In genomic region chr4:75180217-75180616, GRCh38 we compare ENCODE assay signal across 21 cellular contexts.
DNase-seq lines count a peak whose midpoint lies in the region; ATAC-seq, FAIRE-seq and TF ChIP-seq lines count a peak whose summit lies in the region.
"Had no signal": no experiment of that assay in that cellular context is flagged by ENCODE, and none has a peak within 500 bp of the region (broad histone marks: within the 10 kb centered on the region; RNA-seq: fewer than 3 reads in every experiment).

No MANE protein-coding gene starts in this region.

- no peaks in the 10 kb centered on the region for H3K4me1 ChIP-seq in GM23248 (ENCODE audit: insufficient read depth)
- peaks cover 28% of the 10 kb centered on the region for H3K4me1 ChIP-seq in PC-9 (replicated peaks; ENCODE audit: insufficient read depth)
- H3K4me1 ChIP-seq in mucosa of descending colon (ENCODE audit: low read depth) = no peaks in the 10 kb centered on the region
- H3K4me1 ChIP-seq: left ventricle myocardium inferior had no signal

- intact Hi-C loops in PC-9 (cut with micrococcal nuclease; ENCODE audit: unreplicated experiment) (loop anchor here (10.0 kb wide), 1 partner anchor 245 kb away; the partner anchor contains the start of gene PARM1), mucosa of descending colon (cut with DNase I, micrococcal nuclease) (no loop called here)

- H3K4me2 ChIP-seq in GM23248 (ENCODE audit: unreplicated experiment) (no peak overlapping the region), PC-9 (peak overlapping the region; percentile 72)

- H3K4me1 Mint-ChIP-seq in activated CD8-positive, alpha-beta T cell treated with anti-CD3 and anti-CD28 coated beads, Interleukin-2, amount 10 ng/mL, durations not matched to agents 7 days and 5 days (ENCODE audit: low read depth) = no peaks in the 10 kb centered on the region

- H3F3A ChIP-seq in GM23248 (ENCODE audit: insufficient read depth) (no peaks in the 10 kb centered on the region), PC-9 (ENCODE audit: insufficient read depth, low read depth) (peaks cover 16% of the 10 kb centered on the region; the same call in 1 of the 2 replicates)

- no peak overlapping the region for H3K9ac ChIP-seq in GM23248

- H3K4me3 ChIP-seq in GM23248 = no peak overlapping the region
- peak overlapping the region; percentile 49 for H3K4me3 ChIP-seq in PC-9
- H3K4me3 ChIP-seq in mucosa of descending colon = no peak overlapping the region
- H3K4me3 ChIP-seq: GM12878, left ventricle myocardium inferior had no signal

- no peak overlapping the region for H3K27ac Mint-ChIP-seq in activated CD8-positive, alpha-beta T cell treated with anti-CD3 and anti-CD28 coated beads, Interleukin-2, amount 10 ng/mL, durations not matched to agents 7 days and 5 days
- H3K27ac Mint-ChIP-seq: CD4-positive, alpha-beta T cell had no signal

- FAIRE-seq in A204.1 (lab: Jason Lieb, UNC) = peak; percentile 86
- FAIRE-seq: GM12878, urothelium cell line had no signal

- BruUV-seq in PC-9 (replicated peaks; lab: Mats Ljungman, UMichigan) = no TSS peak

- no peak overlapping the region for H3K27ac ChIP-seq in GM23248
- peak overlapping the region; percentile 93 for H3K27ac ChIP-seq in PC-9
- H3K27ac ChIP-seq: brain microvascular endothelial cell, left ventricle myocardium inferior, neutrophil, WERI-Rb-1 had no signal

- no peaks in the 10 kb centered on the region for H3K36me3 Mint-ChIP-seq in activated CD8-positive, alpha-beta T cell treated with anti-CD3 and anti-CD28 coated beads, Interleukin-2, amount 10 ng/mL, durations not matched to agents 7 days and 5 days (ENCODE audit: low read depth)

- no peaks in the 10 kb centered on the region for H3K9me2 ChIP-seq in GM23248 (ENCODE audit: insufficient read depth)
- H3K9me2 ChIP-seq in PC-9 (ENCODE audit: insufficient read depth) = no peaks in the 10 kb centered on the region

- ATAC-seq in mucosa of descending colon = peak; percentile 43
- ATAC-seq in activated CD8-positive, alpha-beta T cell treated with anti-CD3 and anti-CD28 coated beads, Interleukin-2, amount 10 ng/mL, durations not matched to agents 7 days and 5 days = no peak
- no peak for ATAC-seq in GM18868 (IDR thresholded peaks at IDR 0.05; ENCODE audit: unreplicated experiment)

- no peaks in the 10 kb centered on the region for H3K9me3 Mint-ChIP-seq in activated CD8-positive, alpha-beta T cell treated with anti-CD3 and anti-CD28 coated beads, Interleukin-2, amount 10 ng/mL, durations not matched to agents 7 days and 5 days (ENCODE audit: insufficient read depth)

- no peak for DNase-seq in GM23248
- no peak for DNase-seq in PC-9
- no peak for DNase-seq in mucosa of descending colon
- no peak for DNase-seq in activated CD8-positive, alpha-beta T cell treated with anti-CD3 and anti-CD28 coated beads, Interleukin-2, amount 10 ng/mL, durations not matched to agents 7 days and 5 days
- no peak for DNase-seq in NCI-H1092 treated with DMSO at 0.1 percent for 48 hours (lab: John Stamatoyannopoulos, UW)
- DNase-seq in NCI-H526 treated with DMSO at 0.1 percent for 48 hours (lab: John Stamatoyannopoulos, UW) = no peak
- DNase-seq: activated CD8-positive, alpha-beta memory T cell treated with anti-CD3 and anti-CD28 coated beads, Interleukin-2, amount 50 U/mL, for 48 hours; activated effector memory CD4-positive, alpha-beta T cell treated with anti-CD3 and anti-CD28 coated beads, Interleukin-2, amount 50 U/mL, for 16 hours; brain microvascular endothelial cell; CD4-positive, alpha-beta T cell; HCEC 1CT; left ventricle myocardium inferior; retina; stimulated activated CD4-positive, alpha-beta T cell treated with anti-CD3 and anti-CD28 coated beads, Interleukin-12 subunit alpha, Interleukin-12 subunit beta, amount 100 ng/mL, for 4 hours; substantia nigra; WERI-Rb-1 had no signal

- no peak for TF ChIP-seq CTCF in PC-9 (conservative IDR thresholded peaks at IDR 0.05)
- TF ChIP-seq CTCF in mucosa of descending colon (IDR thresholded peaks at IDR 0.05) = no peak

- H3K79me2 ChIP-seq in GM23248 (ENCODE audit: insufficient read depth) (no peaks in the 10 kb centered on the region), PC-9 (ENCODE audit: low read depth) (no peaks in the 10 kb centered on the region)

- POLR2A ChIA-PET in PC-9 (lab: Charles Lee; ENCODE audit: unreplicated experiment) = no interaction called here
- POLR2A ChIA-PET in activated CD8-positive, alpha-beta T cell treated with anti-CD3 and anti-CD28 coated beads, Interleukin-2, amount 10 ng/mL, durations not matched to agents 7 days and 5 days (lab: Charles Lee) = no interaction called here

- H2AFZ ChIP-seq in GM23248 = peak overlapping the region; percentile 84
- peak overlapping the region; percentile 86 for H2AFZ ChIP-seq in PC-9

- no peaks in the 10 kb centered on the region for H3K9me3 ChIP-seq in GM23248 (ENCODE audit: low read depth)
- no peaks in the 10 kb centered on the region; the same call in 1 of the 2 replicates for H3K9me3 ChIP-seq in PC-9 (ENCODE audit: insufficient read depth, low read depth)
- no peaks in the 10 kb centered on the region for H3K9me3 ChIP-seq in mucosa of descending colon
- H3K9me3 ChIP-seq: neutrophil had no signal

- H3K27me3 Mint-ChIP-seq in activated CD8-positive, alpha-beta T cell treated with anti-CD3 and anti-CD28 coated beads, Interleukin-2, amount 10 ng/mL, durations not matched to agents 7 days and 5 days (ENCODE audit: low read depth) = no peaks in the 10 kb centered on the region
- H3K27me3 Mint-ChIP-seq: CD4-positive, alpha-beta T cell had no signal

- no peak overlapping the region for H3K4me3 Mint-ChIP-seq in activated CD8-positive, alpha-beta T cell treated with anti-CD3 and anti-CD28 coated beads, Interleukin-2, amount 10 ng/mL, durations not matched to agents 7 days and 5 days
- H3K4me3 Mint-ChIP-seq: CD4-positive, alpha-beta T cell had no signal

- H3K27me3 ChIP-seq in GM23248 (replicated peaks; ENCODE audit: insufficient read depth) = no peaks in the 10 kb centered on the region
- no peaks in the 10 kb centered on the region for H3K27me3 ChIP-seq in PC-9 (ENCODE audit: insufficient read depth, low read depth)
- H3K27me3 ChIP-seq: brain microvascular endothelial cell, neutrophil had no signal

- CTCF ChIA-PET in PC-9 (lab: Charles Lee) = no interaction called here
- CTCF ChIA-PET in activated CD8-positive, alpha-beta T cell treated with anti-CD3 and anti-CD28 coated beads, Interleukin-2, amount 10 ng/mL, durations not matched to agents 7 days and 5 days (lab: Charles Lee) = no interaction called here

- in situ Hi-C loops in GM23248 (cut with MboI) = no loop called here

- H3K36me3 ChIP-seq in GM23248 (ENCODE audit: low read depth) (no peaks in the 10 kb centered on the region), PC-9 (ENCODE audit: low read depth) (no peaks in the 10 kb centered on the region), mucosa of descending colon (ENCODE audit: low read depth) (no peaks in the 10 kb centered on the region)
- H3K36me3 ChIP-seq: brain microvascular endothelial cell, left ventricle myocardium inferior, neutrophil, WERI-Rb-1 had no signal

- H4K20me1 ChIP-seq in GM23248 (ENCODE audit: insufficient read depth) = no peaks in the 10 kb centered on the region
- H4K20me1 ChIP-seq in PC-9 (ENCODE audit: insufficient read depth) = no peaks in the 10 kb centered on the region
